ENCODE assay signal across 25 cellular contexts in genomic region chr2:106054336-106054735, GRCh38.
DNase-seq lines count a peak whose midpoint lies in the region; ATAC-seq and TF ChIP-seq lines count a peak whose summit lies in the region.
"Had no signal": no experiment of that assay in that cellular context is flagged by ENCODE, and none has a peak within 500 bp of the region (broad histone marks: within the 10 kb centered on the region; RNA-seq: fewer than 3 reads in every experiment).

No MANE protein-coding gene starts in this region.

- dilution Hi-C loops in mammary epithelial cell (cut with HindIII; ENCODE audit: low sequenced_read_pairs) = no loop called here

- peak overlapping the region; percentile 43 for H2AFZ ChIP-seq in mammary epithelial cell (ENCODE audit: low read depth, low read length)
- H2AFZ ChIP-seq: GM23248 had no signal

- no peaks in the 10 kb centered on the region for H3K27me3 ChIP-seq in mammary epithelial cell (ENCODE audit: insufficient read depth, low read length)
- no peaks in the 10 kb centered on the region for H3K27me3 ChIP-seq in breast epithelium
- H3K27me3 ChIP-seq in left lung = no peaks in the 10 kb centered on the region
- H3K27me3 ChIP-seq: BLaER1 treated with 17β-estradiol and CSF1 and Interleukin-3, amounts not matched to agents 10 nM and 100 nM; SJCRH30 had no signal

- TF ChIP-seq CTCF in mammary epithelial cell (conservative IDR thresholded peaks at IDR 0.05 in 1 of 2, IDR thresholded peaks at IDR 0.05 in 1 of 2; ENCODE audit: extremely low read depth in 1 of 2, insufficient read depth in 1 of 2, low read depth in 1 of 2, low read length in 2 of 2) (no peak), breast epithelium (IDR thresholded peaks at IDR 0.05) (no peak), left lung (IDR thresholded peaks at IDR 0.05) (no peak), GM13977 (IDR thresholded peaks at IDR 0.05; ENCODE audit: extremely low read depth, insufficient read depth, missing control alignments) (no peak)

- H3K9me3 ChIP-seq in mammary epithelial cell (replicated peaks; ENCODE audit: insufficient read depth, low read length) = no peaks in the 10 kb centered on the region
- H3K9me3 ChIP-seq in breast epithelium = no peaks in the 10 kb centered on the region
- no peaks in the 10 kb centered on the region for H3K9me3 ChIP-seq in left lung
- H3K9me3 ChIP-seq: A549, HAP-1, SJCRH30 had no signal

- H3K27me3 Mint-ChIP-seq in naive thymus-derived CD8-positive, alpha-beta T cell = no peaks in the 10 kb centered on the region
- H3K27me3 Mint-ChIP-seq: CD4-positive, alpha-beta T cell had no signal

- DNase-seq in mammary epithelial cell (no peak), breast epithelium (ENCODE audit: low spot score in 2 of 2) (no peak), SW480 (ENCODE audit: low spot score) (peak; percentile 72), left lung (no peak), GM13977 (ENCODE audit: low spot score) (no peak)
- no peak for DNase-seq in naive thymus-derived CD8-positive, alpha-beta T cell
- DNase-seq: AML-193; CD4-positive, alpha-beta T cell; GM23248; HFFc6; NCI-H1048; NCI-H1417; NCI-H1694; NCI-H2029 treated with DMSO at 0.1 percent for 48 hours; NCI-H446 treated with DMSO at 0.1 percent for 48 hours; NCI-H526; NCI-H82; NK-92 treated with Interleukin-12 subunit alpha and Interleukin-12 subunit beta, amount 100 ng/mL, for 24 hours; PC-3; SJCRH30 had no signal

- no peaks in the 10 kb centered on the region for H3K79me2 ChIP-seq in mammary epithelial cell (ENCODE audit: insufficient read depth, low read length)

- CTCF ChIA-PET in mammary epithelial cell (lab: Charles Lee; ENCODE audit: low non-redundant PET) = no interaction called here

- peaks cover 50 to 84% (median 78%) of the 10 kb centered on the region in 4 donors for H3K4me1 Mint-ChIP-seq in naive thymus-derived CD8-positive, alpha-beta T cell

- H3K27ac ChIP-seq in mammary epithelial cell (ENCODE audit: insufficient read depth, low read depth, low read length) (no peak overlapping the region), breast epithelium (peak overlapping the region in 1 of 2 donors; percentile 65), left lung (no peak overlapping the region)
- H3K27ac ChIP-seq: A549; BLaER1 treated with 17β-estradiol and CSF1 and Interleukin-3, amounts not matched to agents 10 nM and 100 nM; GM23248; SJCRH30 had no signal

- H3K36me3 ChIP-seq in mammary epithelial cell (ENCODE audit: insufficient read depth, low read length) (no peaks in the 10 kb centered on the region), breast epithelium (no peaks in the 10 kb centered on the region), left lung (no peaks in the 10 kb centered on the region)
- H3K36me3 ChIP-seq: BLaER1 treated with 17β-estradiol and CSF1 and Interleukin-3, amounts not matched to agents 10 nM and 100 nM; HAP-1; SJCRH30 had no signal

- in situ Hi-C loops in mammary epithelial cell (cut with MboI; ENCODE audit: low sequenced_read_pairs in 2 of 2) = no loop called here
- in situ Hi-C loops in GM13977 (cut with MboI; ENCODE audit: low pct_unique_long_range_greater_than_20kb, low sequenced_read_pairs, unreplicated experiment) = no loop called here

- WGBS in mammary epithelial cell (ENCODE audit: low coverage, missing lambda C conversion rate) = 9% methylated on average over 9 of the region's 9 CpGs

- H3K9me3 Mint-ChIP-seq in naive thymus-derived CD8-positive, alpha-beta T cell = peaks cover 0 to 2% (median 0%) of the 10 kb centered on the region in 9 donors
- H3K9me3 Mint-ChIP-seq: CD4-positive, alpha-beta T cell; HFFc6 had no signal

- no TSS peak for BruUV-seq in mammary epithelial cell (replicated peaks; lab: Mats Ljungman, UMichigan)

- peak overlapping the region in 6 of 10 donors; percentile 33 to 81 (median 46) for H3K4me3 Mint-ChIP-seq in naive thymus-derived CD8-positive, alpha-beta T cell
- H3K4me3 Mint-ChIP-seq: HFFc6 had no signal

- H3K9ac ChIP-seq in mammary epithelial cell (ENCODE audit: insufficient read depth, low read length) = no peak overlapping the region
- H3K9ac ChIP-seq: BLaER1 treated with 17β-estradiol and CSF1 and Interleukin-3, amounts not matched to agents 10 nM and 100 nM; GM23248 had no signal

- H4K20me1 ChIP-seq in mammary epithelial cell (ENCODE audit: insufficient read depth, low read length) = no peaks in the 10 kb centered on the region
- H4K20me1 ChIP-seq: BLaER1 treated with 17β-estradiol and CSF1 and Interleukin-3, amounts not matched to agents 10 nM and 100 nM had no signal

- H3K4me1 ChIP-seq in mammary epithelial cell (ENCODE audit: insufficient read depth, low read length) = peaks cover 37% of the 10 kb centered on the region
- H3K4me1 ChIP-seq in breast epithelium = no peaks in the 10 kb centered on the region
- H3K4me1 ChIP-seq in left lung = no peaks in the 10 kb centered on the region
- H3K4me1 ChIP-seq: A549, HAP-1 had no signal

- H3K4me2 ChIP-seq in mammary epithelial cell (ENCODE audit: insufficient read depth, low read depth, low read length) = peak overlapping the region; percentile 10
- H3K4me2 ChIP-seq: A549 had no signal

- intact Hi-C loops in mammary epithelial cell (cut with micrococcal nuclease) = no loop called here
- intact Hi-C loops in breast epithelium (cut with DNase I; ENCODE audit: low total_unique reads) = no loop called here
- intact Hi-C loops in left lung (cut with DNase I) = no loop called here

- H3K4me3 ChIP-seq in mammary epithelial cell (replicated peaks in 1 of 3; ENCODE audit: insufficient read depth in 1 of 3, low read depth in 2 of 3, low read length in 3 of 3) (no peak overlapping the region), breast epithelium (no peak overlapping the region), left lung (no peak overlapping the region)
- H3K4me3 ChIP-seq: A549; BLaER1 treated with 17β-estradiol and CSF1 and Interleukin-3, amounts not matched to agents 10 nM and 100 nM; GM23248; HAP-1; K562; SJCRH30 had no signal

- POLR2A ChIA-PET in naive thymus-derived CD8-positive, alpha-beta T cell (lab: Charles Lee) = interaction anchor here (1.2 to 1.5 kb wide), 2 partner anchors 21 to 40 kb away, joined by 3 to 4 read pairs; no protein-coding TSS in a partner anchor

- TF ChIP-seq POLR2A in breast epithelium (IDR thresholded peaks at IDR 0.05) = no peak

- no peak for ATAC-seq in naive thymus-derived CD8-positive, alpha-beta T cell
- ATAC-seq in left lung = no peak
- ATAC-seq in GM21528 (IDR thresholded peaks at IDR 0.05; ENCODE audit: low FRiP score, unreplicated experiment) = no peak
- ATAC-seq: A549, K562, PC-3 had no signal

- H3K27ac Mint-ChIP-seq in naive thymus-derived CD8-positive, alpha-beta T cell = peak overlapping the region in 3 of 10 donors; percentile 37 to 60 (median 59)
- H3K27ac Mint-ChIP-seq: HFFc6 had no signal

- no peaks in the 10 kb centered on the region for H3K36me3 Mint-ChIP-seq in naive thymus-derived CD8-positive, alpha-beta T cell
